19 cellular contexts compared by ENCODE assay signal in genomic region chr12:111469406-111469805, GRCh38.
DNase-seq lines count a peak whose midpoint lies in the region; ATAC-seq, FAIRE-seq and TF ChIP-seq lines count a peak whose summit lies in the region.
"Had no signal": no experiment of that assay in that cellular context is flagged by ENCODE, and none has a peak within 500 bp of the region (broad histone marks: within the 10 kb centered on the region; RNA-seq: fewer than 3 reads in every experiment).

No MANE protein-coding gene starts in this region.

- no peak for TF ChIP-seq POLR2A in H54 (IDR thresholded peaks at IDR 0.05; ENCODE audit: low read depth, low read length)

- peak; percentile 15 for FAIRE-seq in H54 (lab: Jason Lieb, UNC)
- FAIRE-seq: GM12891 had no signal

- H3K4me3 ChIP-seq in fibroblast of lung (replicated peaks in 1 of 4; ENCODE audit: control extremely low read depth in 1 of 4, insufficient read depth in 1 of 4, low read depth in 3 of 4, low read length in 4 of 4) (no peak overlapping the region), skeletal muscle satellite cell (ENCODE audit: low read length) (no peak overlapping the region)

- H2AFZ ChIP-seq in fibroblast of lung (ENCODE audit: low read length): no peak overlapping the region

- TF ChIP-seq CTCF in fibroblast of lung (conservative IDR thresholded peaks at IDR 0.05 in 1 of 2, IDR thresholded peaks at IDR 0.05 in 1 of 2; ENCODE audit: low read depth in 1 of 2, low read length in 2 of 2): no peak

- H3K27ac ChIP-seq in fibroblast of lung (ENCODE audit: insufficient read depth, low read length): peak overlapping the region; percentile 70

- H4K20me1 ChIP-seq in fibroblast of lung (ENCODE audit: control insufficient read depth, extremely low read depth, insufficient read depth, low read length): no peaks in the 10 kb centered on the region

- H3K9me3 ChIP-seq in fibroblast of lung (ENCODE audit: control insufficient read depth, insufficient read depth, low read depth, low read length) (no peaks in the 10 kb centered on the region), skeletal muscle satellite cell (replicated peaks; ENCODE audit: low read length) (no peaks in the 10 kb centered on the region)

- H3K27me3 ChIP-seq in fibroblast of lung (ENCODE audit: control insufficient read depth, insufficient read depth, low read length): no peaks in the 10 kb centered on the region
- H3K27me3 ChIP-seq in skeletal muscle satellite cell (ENCODE audit: control insufficient read depth, insufficient read depth, low read length): no peaks in the 10 kb centered on the region

- peaks cover 29% of the 10 kb centered on the region for H3K4me1 ChIP-seq in fibroblast of lung (ENCODE audit: control insufficient read depth, extremely low read depth, insufficient read depth, low read length)
- H3K4me1 ChIP-seq in skeletal muscle satellite cell (ENCODE audit: control insufficient read depth, insufficient read depth, low read length): peaks cover 26% of the 10 kb centered on the region

- H3K4me2 ChIP-seq in fibroblast of lung (ENCODE audit: extremely low read depth, insufficient read depth, low read length) (peak overlapping the region; percentile 52), skeletal muscle satellite cell (ENCODE audit: low read length) (peak overlapping the region; percentile 39)

- no peak for DNase-seq in H54 (ENCODE audit: insufficient read length, low spot score)
- DNase-seq in amniotic epithelial cell (ENCODE audit: low read depth): peak; percentile 44
- DNase-seq in fibroblast of lung (ENCODE audit: low read depth in 2 of 2): peak; percentile 25 to 65
- DNase-seq in NCI-H1436 treated with DMSO at 0.1 percent for 48 hours (lab: John Stamatoyannopoulos, UW): no peak
- DNase-seq in left colon: no peak
- DNase-seq in superior temporal gyrus (ENCODE audit: extremely low spot score): no peak
- DNase-seq: CD4-positive, CD25-positive, alpha-beta regulatory T cell; COR-L47; DMS 273 treated with DMSO at 0.1 percent for 48 hours; DND-41; H9; NCI-H1105; NCI-H1694; NCI-H2081 treated with DMSO at 0.1 percent for 48 hours; OCI-M1; SHP77; T-helper 1 cell had no signal

- no peak overlapping the region for H3K9ac ChIP-seq in fibroblast of lung (ENCODE audit: insufficient read depth, low read length)
- H3K9ac ChIP-seq in skeletal muscle satellite cell (ENCODE audit: low read depth, low read length): peak overlapping the region; percentile 58

- no peak for ATAC-seq in left colon

- intact Hi-C loops in left colon (cut with DNase I, micrococcal nuclease): no loop called here

- H3K79me2 ChIP-seq in fibroblast of lung (ENCODE audit: control insufficient read depth, insufficient read depth, low read length): peaks cover 3% of the 10 kb centered on the region

- H3K36me3 ChIP-seq in fibroblast of lung (ENCODE audit: control insufficient read depth, insufficient read depth, low read length): peaks cover 10% of the 10 kb centered on the region
- peaks cover 33% of the 10 kb centered on the region for H3K36me3 ChIP-seq in skeletal muscle satellite cell (ENCODE audit: insufficient read depth, low read length)

Comparison
In these comparisons a context has a peak if more than half of its experiments do, and no peak if none do; other contexts are left out.
1. DNase-seq: peak in amniotic epithelial cell (single experiment) and fibroblast of lung (2 of 2); none in H54 (single experiment), NCI-H1436 treated with DMSO at 0.1 percent for 48 hours (single experiment), left colon (0 of 2) and superior temporal gyrus (single experiment).